Comparison of ENCODE assay signal across 20 cellular contexts in the genomic region with DNA sequence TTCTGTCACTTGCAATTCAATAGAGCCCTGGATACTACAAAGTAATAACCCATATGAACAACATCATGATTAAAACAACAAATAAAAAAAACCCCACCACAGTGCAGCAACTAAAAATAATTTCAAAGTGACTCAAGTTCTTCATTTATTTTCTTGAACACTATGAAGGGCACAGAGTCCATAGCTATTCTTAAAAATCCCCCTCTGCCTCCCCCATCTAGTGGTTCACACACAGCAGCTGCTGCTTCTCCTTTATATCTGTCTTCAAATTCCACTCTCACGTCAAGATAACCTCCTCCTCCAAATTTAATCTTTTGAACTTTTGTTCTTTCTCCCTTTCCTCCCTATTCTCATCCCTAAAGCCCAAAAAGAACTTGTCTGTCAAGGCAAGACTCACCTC.
DNase-seq lines count a peak whose midpoint lies in the region; ATAC-seq, FAIRE-seq and TF ChIP-seq lines count a peak whose summit lies in the region.
"Had no signal": no experiment of that assay in that cellular context is flagged by ENCODE, and none has a peak within 500 bp of the region (broad histone marks: within the 10 kb centered on the region; RNA-seq: fewer than 3 reads in every experiment).

No MANE protein-coding gene starts in this region.

- POLR2A ChIA-PET in GM12878 (lab: Charles Lee), result no interaction called here

- RAD21 ChIA-PET in GM12878 (lab: Charles Lee; ENCODE audit: unreplicated experiment), result interaction anchor here (1.1 kb wide), 1 partner anchor 226 kb away, joined by 3 read pairs; no protein-coding TSS in a partner anchor

- H3K36me3 ChIP-seq in GM12878 (ENCODE audit: control insufficient read depth in 2 of 2, insufficient read depth in 2 of 2, low read length in 1 of 2) (no peaks in the 10 kb centered on the region), neural progenitor cell (no peaks in the 10 kb centered on the region)
- H3K36me3 ChIP-seq: BLaER1 had no signal

- H3K4me2 ChIP-seq in GM12878 (ENCODE audit: control insufficient read depth, insufficient read depth) (no peak overlapping the region), neural progenitor cell (no peak overlapping the region)
- H3K4me2 ChIP-seq: A549, BLaER1 had no signal

- CTCF ChIA-PET in GM12878 (lab: Yijun Ruan, JAX), result no interaction called here

- H3K27ac ChIP-seq in GM12878 (ENCODE audit: control insufficient read depth, insufficient read depth) (no peak overlapping the region), neural progenitor cell (no peak overlapping the region)
- H3K27ac ChIP-seq: A549, BLaER1, HL-60 had no signal

- H3K4me3 Mint-ChIP-seq in neural progenitor cell, result no peak overlapping the region
- H3K4me3 Mint-ChIP-seq: CD8-positive, alpha-beta memory T cell; HFFc6 had no signal

- FAIRE-seq in GM12878 (lab: Jason Lieb, UNC), result no peak
- FAIRE-seq: A549, GM19239, H1, K562 had no signal

- no peak for TF ChIP-seq EP300 in GM12878 (IDR thresholded peaks at IDR 0.05; ENCODE audit: borderline replicate concordance in 1 of 2, control insufficient read depth in 1 of 2, low read depth in 2 of 2, low read length in 2 of 2)

- H3K9me3 ChIP-seq in GM12878 (replicated peaks; ENCODE audit: control insufficient read depth, insufficient read depth, low read length) (no peaks in the 10 kb centered on the region), neural progenitor cell (ENCODE audit: low read depth) (no peaks in the 10 kb centered on the region)
- H3K9me3 ChIP-seq: A549, BLaER1, Caco-2 had no signal

- TF ChIP-seq RAD21 in GM12878 (IDR thresholded peaks at IDR 0.05; ENCODE audit: insufficient read depth, low read depth, low read length), result no peak

- H4K20me1 ChIP-seq in GM12878 (ENCODE audit: control insufficient read depth, insufficient read depth) (no peaks in the 10 kb centered on the region), neural progenitor cell (ENCODE audit: low read depth) (no peaks in the 10 kb centered on the region)
- H4K20me1 ChIP-seq: BLaER1 had no signal

- H3K36me3 Mint-ChIP-seq in neural progenitor cell, result no peaks in the 10 kb centered on the region

- no peak for TF ChIP-seq POLR2A in GM12878 (IDR thresholded peaks at IDR 0.05; ENCODE audit: low read depth, low read length)

- H3K79me2 ChIP-seq in GM12878 (ENCODE audit: control insufficient read depth, insufficient read depth, low read length) (no peaks in the 10 kb centered on the region), neural progenitor cell (ENCODE audit: low read depth) (no peaks in the 10 kb centered on the region)

- ATAC-seq in HG02759 (IDR thresholded peaks at IDR 0.05; ENCODE audit: unreplicated experiment) (peak; percentile 54), GM12878 (peak; percentile 35), HG02798 (IDR thresholded peaks at IDR 0.05; ENCODE audit: poor library complexity, unreplicated experiment) (no peak), HG03521 (IDR thresholded peaks at IDR 0.05; ENCODE audit: unreplicated experiment) (no peak)
- ATAC-seq: A549, K562 had no signal

- intact Hi-C loops in GM12878 (cut with micrococcal nuclease; ENCODE audit: unreplicated experiment), result no loop called here

- peaks cover 10% of the 10 kb centered on the region for H3F3A ChIP-seq in neural progenitor cell (ENCODE audit: low read depth)

- SMC1A ChIA-PET in GM12878 (lab: Charles Lee; ENCODE audit: uncharacterized antibody, unreplicated experiment), result no interaction called here

- TF ChIP-seq CTCF in GM12878 (IDR thresholded peaks at IDR 0.05 in 2 of 3, conservative IDR thresholded peaks at IDR 0.05 in 1 of 3; ENCODE audit: control insufficient read depth in 2 of 3, extremely low read depth in 1 of 3, insufficient read depth in 1 of 3, low read depth in 3 of 3, low read length in 3 of 3) (no peak), neural progenitor cell (IDR thresholded peaks at IDR 0.05) (no peak)

- H3K4me1 Mint-ChIP-seq in neural progenitor cell, result peaks cover 3% of the 10 kb centered on the region
- H3K4me1 Mint-ChIP-seq: CD8-positive, alpha-beta memory T cell had no signal

- H3K27me3 ChIP-seq in GM12878 (replicated peaks in 1 of 2; ENCODE audit: control insufficient read depth in 2 of 2, insufficient read depth in 2 of 2, low read length in 1 of 2) (no peaks in the 10 kb centered on the region), neural progenitor cell (no peaks in the 10 kb centered on the region)
- H3K27me3 ChIP-seq: BLaER1 had no signal

- peaks cover 2% of the 10 kb centered on the region for H3K9me3 Mint-ChIP-seq in neural progenitor cell
- H3K9me3 Mint-ChIP-seq: CD8-positive, alpha-beta memory T cell; HFFc6 had no signal

- DNase-seq in LHCN-M2 (ENCODE audit: low read depth) (peak; percentile 62), GM12878 (ENCODE audit: low read depth, low spot score) (no peak), neural progenitor cell (ENCODE audit: low spot score) (no peak), H4 (ENCODE audit: low spot score) (no peak)
- DNase-seq in activated naive CD4-positive, alpha-beta T cell (lab: John Stamatoyannopoulos, UW), result no peak
- DNase-seq: Caco-2; CD8-positive, alpha-beta memory T cell; DND-41; GDM1; HCEC 1CT; HFFc6 had no signal

- 36% methylated on average over 1 of the region's 1 CpG for WGBS in GM12878 (ENCODE audit: insufficient coverage, insufficient replicate concordance, low lambda C conversion rate, missing lambda C conversion rate)

- H2AFZ ChIP-seq in GM12878 (ENCODE audit: control insufficient read depth, low read depth, low read length) (no peak overlapping the region), neural progenitor cell (replicated peaks) (no peak overlapping the region)

- BruUV-seq in GM12878 (replicated peaks; lab: Mats Ljungman, UMichigan), result no TSS peak

- in situ Hi-C loops in GM12878 (cut with MboI), result no loop called here

- H3K4me3 ChIP-seq in GM12878, result no peak overlapping the region
- no peak overlapping the region for H3K4me3 ChIP-seq in neural progenitor cell
- H3K4me3 ChIP-seq: A549, BLaER1, K562 had no signal

- H3K4me1 ChIP-seq in GM12878 (ENCODE audit: control insufficient read depth, insufficient read depth, low read length) (no peaks in the 10 kb centered on the region), neural progenitor cell (peaks cover 31% of the 10 kb centered on the region)
- H3K4me1 ChIP-seq: A549, BLaER1 had no signal

- H3K27ac Mint-ChIP-seq in neural progenitor cell, result peak overlapping the region; percentile 17
- H3K27ac Mint-ChIP-seq: HFFc6 had no signal

- H3K9ac ChIP-seq in GM12878 (ENCODE audit: control insufficient read depth, insufficient read depth, low read length) (no peak overlapping the region), neural progenitor cell (no peak overlapping the region)
- H3K9ac ChIP-seq: BLaER1 had no signal

- H3K27me3 Mint-ChIP-seq in neural progenitor cell (ENCODE audit: insufficient read depth, low read depth), result peaks cover 2% of the 10 kb centered on the region

TF ChIP-seq in GM12878, 131 proteins besides CTCF, POLR2A, EP300 and RAD21:
- TF ChIP-seq CREB1 (IDR thresholded peaks at IDR 0.05; ENCODE audit: low read depth) (no peak), IKZF2 (IDR thresholded peaks at IDR 0.05) (no peak), GABPA (IDR thresholded peaks at IDR 0.05; ENCODE audit: low read depth) (no peak), JUNB (IDR thresholded peaks at IDR 0.05) (no peak), TCF12 (IDR thresholded peaks at IDR 0.05; ENCODE audit: low read depth, low read length) (0 out of 2 replicates have a peak, but pooled peaks have one; percentile 32), MTA3 (IDR thresholded peaks at IDR 0.05; ENCODE audit: borderline replicate concordance, low read length) (no peak)
- TF ChIP-seq, protein P1, sequence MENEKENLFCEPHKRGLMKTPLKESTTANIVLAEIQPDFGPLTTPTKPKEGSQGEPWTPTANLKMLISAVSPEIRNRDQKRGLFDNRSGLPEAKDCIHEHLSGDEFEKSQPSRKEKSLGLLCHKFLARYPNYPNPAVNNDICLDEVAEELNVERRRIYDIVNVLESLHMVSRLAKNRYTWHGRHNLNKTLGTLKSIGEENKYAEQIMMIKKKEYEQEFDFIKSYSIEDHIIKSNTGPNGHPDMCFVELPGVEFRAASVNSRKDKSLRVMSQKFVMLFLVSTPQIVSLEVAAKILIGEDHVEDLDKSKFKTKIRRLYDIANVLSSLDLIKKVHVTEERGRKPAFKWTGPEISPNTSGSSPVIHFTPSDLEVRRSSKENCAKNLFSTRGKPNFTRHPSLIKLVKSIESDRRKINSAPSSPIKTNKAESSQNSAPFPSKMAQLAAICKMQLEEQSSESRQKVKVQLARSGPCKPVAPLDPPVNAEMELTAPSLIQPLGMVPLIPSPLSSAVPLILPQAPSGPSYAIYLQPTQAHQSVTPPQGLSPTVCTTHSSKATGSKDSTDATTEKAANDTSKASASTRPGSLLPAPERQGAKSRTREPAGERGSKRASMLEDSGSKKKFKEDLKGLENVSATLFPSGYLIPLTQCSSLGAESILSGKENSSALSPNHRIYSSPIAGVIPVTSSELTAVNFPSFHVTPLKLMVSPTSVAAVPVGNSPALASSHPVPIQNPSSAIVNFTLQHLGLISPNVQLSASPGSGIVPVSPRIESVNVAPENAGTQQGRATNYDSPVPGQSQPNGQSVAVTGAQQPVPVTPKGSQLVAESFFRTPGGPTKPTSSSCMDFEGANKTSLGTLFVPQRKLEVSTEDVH (IDR thresholded peaks at IDR 0.05; ENCODE audit: low read depth, partially characterized antibody), result no peak
- TF ChIP-seq, protein P2, sequence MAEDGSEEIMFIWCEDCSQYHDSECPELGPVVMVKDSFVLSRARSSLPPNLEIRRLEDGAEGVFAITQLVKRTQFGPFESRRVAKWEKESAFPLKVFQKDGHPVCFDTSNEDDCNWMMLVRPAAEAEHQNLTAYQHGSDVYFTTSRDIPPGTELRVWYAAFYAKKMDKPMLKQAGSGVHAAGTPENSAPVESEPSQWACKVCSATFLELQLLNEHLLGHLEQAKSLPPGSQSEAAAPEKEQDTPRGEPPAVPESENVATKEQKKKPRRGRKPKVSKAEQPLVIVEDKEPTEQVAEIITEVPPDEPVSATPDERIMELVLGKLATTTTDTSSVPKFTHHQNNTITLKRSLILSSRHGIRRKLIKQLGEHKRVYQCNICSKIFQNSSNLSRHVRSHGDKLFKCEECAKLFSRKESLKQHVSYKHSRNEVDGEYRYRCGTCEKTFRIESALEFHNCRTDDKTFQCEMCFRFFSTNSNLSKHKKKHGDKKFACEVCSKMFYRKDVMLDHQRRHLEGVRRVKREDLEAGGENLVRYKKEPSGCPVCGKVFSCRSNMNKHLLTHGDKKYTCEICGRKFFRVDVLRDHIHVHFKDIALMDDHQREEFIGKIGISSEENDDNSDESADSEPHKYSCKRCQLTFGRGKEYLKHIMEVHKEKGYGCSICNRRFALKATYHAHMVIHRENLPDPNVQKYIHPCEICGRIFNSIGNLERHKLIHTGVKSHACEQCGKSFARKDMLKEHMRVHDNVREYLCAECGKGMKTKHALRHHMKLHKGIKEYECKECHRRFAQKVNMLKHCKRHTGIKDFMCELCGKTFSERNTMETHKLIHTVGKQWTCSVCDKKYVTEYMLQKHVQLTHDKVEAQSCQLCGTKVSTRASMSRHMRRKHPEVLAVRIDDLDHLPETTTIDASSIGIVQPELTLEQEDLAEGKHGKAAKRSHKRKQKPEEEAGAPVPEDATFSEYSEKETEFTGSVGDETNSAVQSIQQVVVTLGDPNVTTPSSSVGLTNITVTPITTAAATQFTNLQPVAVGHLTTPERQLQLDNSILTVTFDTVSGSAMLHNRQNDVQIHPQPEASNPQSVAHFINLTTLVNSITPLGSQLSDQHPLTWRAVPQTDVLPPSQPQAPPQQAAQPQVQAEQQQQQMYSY (CRISPR knock-in tag; IDR thresholded peaks at IDR 0.05), result no peak
TF ChIP-seq in GM12878: peak in this region for 1.

Comparison
In these comparisons a context has a peak if more than half of its experiments do, and no peak if none do; other contexts are left out.
1. ATAC-seq: peak in HG02759 (single experiment) and GM12878 (single experiment); none in HG02798 (single experiment) and HG03521 (single experiment).